Comparison of ENCODE assay signal across 1 cellular context in genomic region chr13:100600915-100601314, GRCh38.
TF ChIP-seq lines count a peak whose summit lies in the region.

No MANE protein-coding gene starts in this region.

TF ChIP-seq in K562, 482 proteins besides CTCF, POLR2A, EP300 and RAD21 (continued from another document and continues in another):
- TF ChIP-seq ATF4 (CRISPR knock-in tag; IDR thresholded peaks at IDR 0.05) (no peak), ID3 (CRISPR knock-in tag; IDR thresholded peaks at IDR 0.05) (no peak), ID3 (tag; IDR thresholded peaks at IDR 0.05) (no peak), CXXC5 (CRISPR knock-in tag; IDR thresholded peaks at IDR 0.05) (no peak), KDM2B (CRISPR knock-in tag; IDR thresholded peaks at IDR 0.05) (no peak), ZNF239 (CRISPR knock-in tag; IDR thresholded peaks at IDR 0.05) (no peak), HMBOX1 (IDR thresholded peaks at IDR 0.05) (peak; percentile 90), HNRNPUL1 (IDR thresholded peaks at IDR 0.05; ENCODE audit: low read length) (no peak), RBM22 (IDR thresholded peaks at IDR 0.05; ENCODE audit: low read depth, low read length, poor library complexity, severe bottlenecking) (no peak), VEZF1 (CRISPR knock-in tag; IDR thresholded peaks at IDR 0.05) (peak; percentile 16; the same call in 1 of the 2 replicates), ZNF561 (CRISPR knock-in tag; conservative IDR thresholded peaks at IDR 0.05) (no peak), POLR3G (IDR thresholded peaks at IDR 0.05; ENCODE audit: extremely low read depth, insufficient read length, insufficient replicate concordance) (no peak), CBFA2T3 (IDR thresholded peaks at IDR 0.05) (peak; percentile 84), ZBTB17 (CRISPR knock-in tag; IDR thresholded peaks at IDR 0.05) (no peak), CBFA2T2 (conservative IDR thresholded peaks at IDR 0.05) (peak; percentile 77), ZKSCAN3 (CRISPR knock-in tag; IDR thresholded peaks at IDR 0.05) (no peak), SRSF3 (IDR thresholded peaks at IDR 0.05; ENCODE audit: insufficient read depth, low read length) (no peak), ZNF316 (IDR thresholded peaks at IDR 0.05) (no peak), ZZZ3 (IDR thresholded peaks at IDR 0.05) (no peak), ZNF76 (CRISPR knock-in tag; IDR thresholded peaks at IDR 0.05; ENCODE audit: borderline replicate concordance) (no peak), LEF1 (IDR thresholded peaks at IDR 0.05) (peak; percentile 63; the same call in 1 of the 2 replicates), LARP7 (IDR thresholded peaks at IDR 0.05) (0 out of 2 replicates have a peak, but pooled peaks have one; percentile 43), PCBP1 (IDR thresholded peaks at IDR 0.05; ENCODE audit: low read depth, low read length, poor library complexity, severe bottlenecking) (no peak), HMGXB4 (CRISPR knock-in tag; IDR thresholded peaks at IDR 0.05) (no peak), SMARCC2 (IDR thresholded peaks at IDR 0.05; ENCODE audit: low read depth) (no peak), ZNF384 (IDR thresholded peaks at IDR 0.05; ENCODE audit: low read depth, low read length) (no peak), HOMEZ (CRISPR knock-in tag; IDR thresholded peaks at IDR 0.05) (no peak), PCBP2 (IDR thresholded peaks at IDR 0.05; ENCODE audit: low read depth, low read length, poor library complexity, severe bottlenecking) (no peak), FOXP1 (CRISPR knock-in tag; IDR thresholded peaks at IDR 0.05) (no peak), ZNF354B (CRISPR knock-in tag; IDR thresholded peaks at IDR 0.05) (no peak), PHF21A (IDR thresholded peaks at IDR 0.05; ENCODE audit: borderline replicate concordance, low read depth) (no peak), PHTF2 (CRISPR knock-in tag; IDR thresholded peaks at IDR 0.05) (no peak), ZNF24 (IDR thresholded peaks at IDR 0.05) (no peak), CEBPG (CRISPR knock-in tag; IDR thresholded peaks at IDR 0.05) (no peak), CEBPG (tag; conservative IDR thresholded peaks at IDR 0.05 in 1 of 2, IDR thresholded peaks at IDR 0.05 in 1 of 2) (no peak), ZC3H8 (IDR thresholded peaks at IDR 0.05) (no peak), CHD7 (IDR thresholded peaks at IDR 0.05; ENCODE audit: low read depth, low read length) (no peak), BDP1 (IDR thresholded peaks at IDR 0.05; ENCODE audit: insufficient read depth, insufficient read length) (no peak), HIVEP1 (CRISPR knock-in tag; IDR thresholded peaks at IDR 0.05) (no peak), NRF1 (conservative IDR thresholded peaks at IDR 0.05 in 1 of 2, IDR thresholded peaks at IDR 0.05 in 1 of 2) (no peak), ZNF3 (CRISPR knock-in tag; IDR thresholded peaks at IDR 0.05) (no peak), RBM14 (IDR thresholded peaks at IDR 0.05; ENCODE audit: borderline replicate concordance, insufficient read depth, low read depth, low read length) (no peak), ARID3B (CRISPR knock-in tag; IDR thresholded peaks at IDR 0.05; ENCODE audit: borderline replicate concordance) (no peak), ZFP1 (CRISPR knock-in tag; IDR thresholded peaks at IDR 0.05) (no peak), ZNF740 (CRISPR knock-in tag; IDR thresholded peaks at IDR 0.05) (no peak), ZNF740 (tag; IDR thresholded peaks at IDR 0.05) (no peak)
